ENCODE assay signal across 8 cellular contexts in genomic region chr20:1393507-1393882, GRCh38. TPM values are rescaled to one million over a fixed set of nuclear protein-coding genes. Genes with fewer than 3 reads are reported as not detected.
DNase-seq lines count a peak whose midpoint lies in the region; ATAC-seq and TF ChIP-seq lines count a peak whose summit lies in the region.

No MANE protein-coding gene starts in this region.

- H3K36me3 ChIP-seq in SK-N-SH (replicated peaks in 1 of 2; ENCODE audit: control insufficient read depth in 1 of 2, insufficient read depth in 2 of 2, low read length in 1 of 2) (peaks cover 0 to 6% of the 10 kb centered on the region in 2 experiments), adipocyte (ENCODE audit: control insufficient read depth, insufficient read depth, low read length, severe bottlenecking) (no peaks in the 10 kb centered on the region)

- no peak for TF ChIP-seq CTCF in SK-N-SH (IDR thresholded peaks at IDR 0.05)

- H3F3A ChIP-seq in SK-N-SH (replicated peaks; ENCODE audit: insufficient read depth), result no peaks in the 10 kb centered on the region

- H4K20me1 ChIP-seq in SK-N-SH (ENCODE audit: insufficient read depth), result peaks cover 35% of the 10 kb centered on the region

- H3K9me2 ChIP-seq in SK-N-SH, result no peaks in the 10 kb centered on the region

- H3K9me3 ChIP-seq in SK-N-SH (no peaks in the 10 kb centered on the region), adipocyte (ENCODE audit: control insufficient read depth, low read length) (no peaks in the 10 kb centered on the region)

- peak overlapping the region; percentile 78 for H3K9ac ChIP-seq in SK-N-SH
- peak overlapping the region; percentile 94 for H3K9ac ChIP-seq in adipocyte (ENCODE audit: low read length)

- DNase-seq in SK-N-SH (no peak), adipocyte (ENCODE audit: low read depth) (no peak), substantia nigra (lab: John Stamatoyannopoulos, UW) (no peak), COLO829 (ENCODE audit: low spot score) (no peak), NCI-H1417 (lab: John Stamatoyannopoulos, UW) (no peak)

- peaks cover 45% of the 10 kb centered on the region for H3K79me2 ChIP-seq in SK-N-SH (ENCODE audit: insufficient read depth)

- CTCF ChIA-PET in SK-N-SH (lab: Yijun Ruan, JAX), result interaction anchor here (1.3 to 3.9 kb wide), 2 partner anchors 34 to 44 kb away, joined by 6 to 11 read pairs; no protein-coding TSS in a partner anchor

- H3K4me3 ChIP-seq in SK-N-SH (ENCODE audit: low read depth in 2 of 2, low read length in 1 of 2) (peak overlapping the region; percentile 90 to 95), adipocyte (ENCODE audit: low read length) (peak overlapping the region; percentile 98)

- ATAC-seq in SK-N-SH treated with all-trans-retinoic acid at 6 μM for 48 hours, result no peak
- no peak for ATAC-seq in HG02759 (IDR thresholded peaks at IDR 0.05; ENCODE audit: unreplicated experiment)

- WGBS in SK-N-SH (ENCODE audit: low lambda C conversion rate), result 42% methylated on average over 7 of the region's 7 CpGs

- no peak for TF ChIP-seq EP300 in SK-N-SH (IDR thresholded peaks at IDR 0.05; ENCODE audit: borderline replicate concordance in 1 of 2, low read depth in 1 of 2, low read length in 1 of 2)

- POLR2A ChIA-PET in SK-N-SH (lab: Yijun Ruan, JAX), result no interaction called here

- no peak for TF ChIP-seq RAD21 in SK-N-SH (IDR thresholded peaks at IDR 0.05; ENCODE audit: low read length)

- H3K27ac ChIP-seq in SK-N-SH (ENCODE audit: low read depth in 2 of 2, low read length in 1 of 2), result peak overlapping the region; percentile 75 to 83; a peak in 3 of 4 replicates
- H3K27ac ChIP-seq in layer of hippocampus (ENCODE audit: low read depth, low read length), result peak overlapping the region; percentile 85
- H3K27ac ChIP-seq in substantia nigra (ENCODE audit: low read depth, low read length, poor library complexity, severe bottlenecking), result peak overlapping the region; percentile 79

- H2AFZ ChIP-seq in SK-N-SH (ENCODE audit: low read depth), result peak overlapping the region; percentile 96

- H3K4me2 ChIP-seq in SK-N-SH, result peak overlapping the region; percentile 99

- H3K4me1 ChIP-seq in SK-N-SH (ENCODE audit: control insufficient read depth in 1 of 2, insufficient read depth in 2 of 2, low read depth in 1 of 2, low read length in 1 of 2), result peaks cover 20 to 39% of the 10 kb centered on the region in 2 experiments; a peak in 3 of 4 replicates
- peaks cover 44% of the 10 kb centered on the region for H3K4me1 ChIP-seq in adipocyte (ENCODE audit: control insufficient read depth, insufficient read depth, low read length)

- H3K27me3 ChIP-seq in SK-N-SH (ENCODE audit: insufficient read depth) (no peaks in the 10 kb centered on the region), adipocyte (replicated peaks; ENCODE audit: control insufficient read depth, insufficient read depth, low read length) (peaks cover 11% of the 10 kb centered on the region), layer of hippocampus (ENCODE audit: control insufficient read depth, insufficient read depth, low read length) (no peaks in the 10 kb centered on the region)

TF ChIP-seq in SK-N-SH, 30 proteins besides CTCF, POLR2A, EP300 and RAD21 (continues in another document):
- no peak for TF ChIP-seq RXRA (IDR thresholded peaks at IDR 0.05; ENCODE audit: borderline replicate concordance, low read depth)
- no peak for TF ChIP-seq FOSL2 (IDR thresholded peaks at IDR 0.05; ENCODE audit: borderline replicate concordance, low read depth)
- no peak for TF ChIP-seq GABPA (IDR thresholded peaks at IDR 0.05; ENCODE audit: low read depth)
- TF ChIP-seq IRF3 (IDR thresholded peaks at IDR 0.05; ENCODE audit: low read depth, low read length), result no peak
- TF ChIP-seq SIN3A (IDR thresholded peaks at IDR 0.05; ENCODE audit: borderline replicate concordance, low read depth, low read length), result no peak
- TF ChIP-seq YY1 (IDR thresholded peaks at IDR 0.05; ENCODE audit: low read depth), result no peak
- TF ChIP-seq PBX3 (IDR thresholded peaks at IDR 0.05), result no peak
- TF ChIP-seq USF1 (IDR thresholded peaks at IDR 0.05; ENCODE audit: borderline replicate concordance, low read depth), result no peak
- TF ChIP-seq TEAD4 (IDR thresholded peaks at IDR 0.05; ENCODE audit: borderline replicate concordance, insufficient read depth), result no peak

TF ChIP-seq in SK-N-SH treated with all-trans-retinoic acid at 6 μM for 48 hours, 23 proteins besides CTCF, POLR2A, EP300 and RAD21:
- TF ChIP-seq CSDC2 (CRISPR knock-in tag; IDR thresholded peaks at IDR 0.05), result no peak
- TF ChIP-seq ZFP30 (CRISPR knock-in tag; IDR thresholded peaks at IDR 0.05), result no peak
- TF ChIP-seq ARNTL (CRISPR knock-in tag; IDR thresholded peaks at IDR 0.05; ENCODE audit: borderline replicate concordance, low read depth), result no peak
- TF ChIP-seq ESRRG (CRISPR knock-in tag; IDR thresholded peaks at IDR 0.05), result no peak
- TF ChIP-seq TSHZ2 (CRISPR knock-in tag; IDR thresholded peaks at IDR 0.05), result no peak
- no peak for TF ChIP-seq PATZ1 (CRISPR knock-in tag; IDR thresholded peaks at IDR 0.05; ENCODE audit: borderline replicate concordance)
- TF ChIP-seq ISL1 (CRISPR knock-in tag; IDR thresholded peaks at IDR 0.05), result no peak
- no peak for TF ChIP-seq SNAI2 (CRISPR knock-in tag; IDR thresholded peaks at IDR 0.05)
- TF ChIP-seq POU6F1 (CRISPR knock-in tag; IDR thresholded peaks at IDR 0.05; ENCODE audit: borderline replicate concordance, low read depth), result no peak
- no peak for TF ChIP-seq OSR1 (CRISPR knock-in tag; IDR thresholded peaks at IDR 0.05)
- no peak for TF ChIP-seq ZNF565 (CRISPR knock-in tag; conservative IDR thresholded peaks at IDR 0.05; ENCODE audit: low read depth)
- TF ChIP-seq CSRNP3 (CRISPR knock-in tag; IDR thresholded peaks at IDR 0.05), result no peak
- TF ChIP-seq ZNF8 (CRISPR knock-in tag; IDR thresholded peaks at IDR 0.05), result no peak

RNA-seq across cellular contexts. Expression of gene FKBP1A, which starts 0.6 kb away (rescaled TPM):
- 362 and 453 TPM in 2 replicates for polyA plus RNA-seq in SK-N-SH (2012; rRNA removed)
- 418 and 470 TPM in 2 replicates for polyA plus RNA-seq in SK-N-SH (2012; cell fraction: cytosol; rRNA removed)
- 119 and 151 TPM in 2 replicates for polyA plus RNA-seq in SK-N-SH (2012; cell fraction: nucleus; rRNA removed)
